Comparison of ENCODE assay signal across 8 cellular contexts in genomic region chr3:107235923-107236315, GRCh38.
DNase-seq lines count a peak whose midpoint lies in the region; ATAC-seq and TF ChIP-seq lines count a peak whose summit lies in the region.

No MANE protein-coding gene starts in this region.

- peak; percentile 75 for TF ChIP-seq CTCF in AG09309 (IDR thresholded peaks at IDR 0.05; ENCODE audit: control insufficient read depth, insufficient read depth, low read depth, low read length, missing control alignments)

- no peaks in the 10 kb centered on the region for H3K27me3 ChIP-seq in layer of hippocampus (ENCODE audit: control insufficient read depth, insufficient read depth, low read length)

- DNase-seq in AG09309 (ENCODE audit: low read depth) (peak; percentile 59), NCI-H2029 treated with DMSO at 0.1 percent for 48 hours (lab: John Stamatoyannopoulos, UW) (peak; percentile 85), T1000 (lab: John Stamatoyannopoulos, UW) (peak; percentile 51)
- peak; percentile 56 for DNase-seq in stimulated activated CD4-positive, alpha-beta T cell treated with anti-CD3 and anti-CD28 coated beads, Interleukin-4, amount 100 ng/mL, for 24 hours

- ATAC-seq in GM18499 (IDR thresholded peaks at IDR 0.05; ENCODE audit: insufficient read depth, unreplicated experiment) (peak; percentile 47), HG02973 (IDR thresholded peaks at IDR 0.05; ENCODE audit: unreplicated experiment) (peak; percentile 74)

- H3K27ac ChIP-seq in cingulate gyrus (ENCODE audit: low read depth, low read length) (peak overlapping the region; percentile 90), layer of hippocampus (ENCODE audit: low read depth, low read length) (peak overlapping the region; percentile 83)

- peak overlapping the region; percentile 34 for H3K4me3 ChIP-seq in AG09309 (ENCODE audit: control insufficient read depth, low read depth, low read length)

Comparison
In these comparisons a context has a peak if more than half of its experiments do, and no peak if none do; other contexts are left out.
1. Peak in every context shown above with its lines: DNase-seq, ATAC-seq, H3K4me3 ChIP-seq and H3K27ac ChIP-seq.